ENCODE assay signal across 8 cellular contexts in genomic region chr22:22666307-22667091, GRCh38. TPM values are rescaled to one million over a fixed set of nuclear protein-coding genes. Genes with fewer than 3 reads are reported as not detected.
DNase-seq lines count a peak whose midpoint lies in the region; ATAC-seq and TF ChIP-seq lines count a peak whose summit lies in the region.

No MANE protein-coding gene starts in this region.

- peaks cover 0 to 23% of the 10 kb centered on the region in 2 donors for H3K27me3 Mint-ChIP-seq in effector memory CD8-positive, alpha-beta T cell
- peaks cover 4% of the 10 kb centered on the region for H3K27me3 Mint-ChIP-seq in osteocyte (ENCODE audit: unreplicated experiment)

- peak in 3 of 8 donors; percentile 13 to 25 (median 24) for ATAC-seq in heart right ventricle
- no peak for ATAC-seq in Right ventricle myocardium inferior
- peak; percentile 43 for ATAC-seq in effector memory CD8-positive, alpha-beta T cell (replicated peaks)
- no peak for ATAC-seq in GM19463 (IDR thresholded peaks at IDR 0.05; ENCODE audit: unreplicated experiment)
- no peak for ATAC-seq in GM18867 (IDR thresholded peaks at IDR 0.05; ENCODE audit: unreplicated experiment)
- no peak for ATAC-seq in HG02870 (IDR thresholded peaks at IDR 0.05; ENCODE audit: unreplicated experiment)

- WGBS in heart right ventricle, 2 donors, result 56 to 61% methylated on average over 7 of the region's 7 CpGs

- H3K4me3 ChIP-seq in heart right ventricle, result no peak overlapping the region

- no peak overlapping the region for H3K4me3 Mint-ChIP-seq in effector memory CD8-positive, alpha-beta T cell
- H3K4me3 Mint-ChIP-seq in osteocyte (ENCODE audit: unreplicated experiment), result no peak overlapping the region

- no peaks in the 10 kb centered on the region for H3K4me1 Mint-ChIP-seq in effector memory CD8-positive, alpha-beta T cell (ENCODE audit: low read depth in 2 of 2)
- no peaks in the 10 kb centered on the region for H3K4me1 Mint-ChIP-seq in osteocyte (ENCODE audit: unreplicated experiment)

- H3K9me3 Mint-ChIP-seq in effector memory CD8-positive, alpha-beta T cell, result no peaks in the 10 kb centered on the region
- H3K9me3 Mint-ChIP-seq in osteocyte (ENCODE audit: unreplicated experiment), result peaks cover 12% of the 10 kb centered on the region

- no peak overlapping the region for H3K27ac Mint-ChIP-seq in effector memory CD8-positive, alpha-beta T cell
- no peak overlapping the region for H3K27ac Mint-ChIP-seq in osteocyte (ENCODE audit: unreplicated experiment)

- TF ChIP-seq CTCF in heart right ventricle (IDR thresholded peaks at IDR 0.05) (peak in 7 of 9 donors; percentile 40 to 54 (median 44)), osteocyte (IDR thresholded peaks at IDR 0.05) (peak; percentile 44)

- intact Hi-C loops in heart right ventricle (cut with DNase I) (no loop called here), Right ventricle myocardium inferior (cut with DNase I) (no loop called here)

- H3K9me3 ChIP-seq in heart right ventricle, result peaks cover 0 to 16% (median 4%) of the 10 kb centered on the region in 11 donors

- no peak overlapping the region for H3K27ac ChIP-seq in heart right ventricle

- peaks cover 0 to 25% (median 0%) of the 10 kb centered on the region in 7 donors for H3K27me3 ChIP-seq in heart right ventricle

- H3K36me3 Mint-ChIP-seq in effector memory CD8-positive, alpha-beta T cell (ENCODE audit: insufficient read depth), result no peaks in the 10 kb centered on the region
- H3K36me3 Mint-ChIP-seq in osteocyte (ENCODE audit: unreplicated experiment), result no peaks in the 10 kb centered on the region

- no peaks in the 10 kb centered on the region for H3K4me1 ChIP-seq in heart right ventricle

- no peak for DNase-seq in heart right ventricle
- DNase-seq in Right ventricle myocardium inferior (ENCODE audit: missing footprints), result no peak
- DNase-seq in NCI-H82 (lab: John Stamatoyannopoulos, UW), result peak; percentile 76
- peak in 2 of 3 experiments; percentile 11 to 17 for DNase-seq in effector memory CD8-positive, alpha-beta T cell
- no peak for DNase-seq in osteocyte (ENCODE audit: extremely low spot score, unreplicated experiment)

- no peaks in the 10 kb centered on the region for H3K36me3 ChIP-seq in heart right ventricle

RNA-seq across cellular contexts. Expression of gene GGTLC2, which starts 22.1 kb away (rescaled TPM):
- not detected for total RNA-seq in heart right ventricle
- not detected for polyA plus RNA-seq in heart right ventricle
- not detected for total RNA-seq in Right ventricle myocardium inferior
- not detected in 2 replicates for total RNA-seq in osteocyte

Comparison
In these comparisons a context has a peak if more than half of its experiments do, and no peak if none do; other contexts are left out.
1. DNase-seq: peak in NCI-H82 (single experiment) and effector memory CD8-positive, alpha-beta T cell (2 of 3); none in heart right ventricle (0 of 2), Right ventricle myocardium inferior (single experiment) and osteocyte (single experiment).